27 cellular contexts compared by ENCODE assay signal in genomic region chr12:52672321-52672933, GRCh38. TPM values are rescaled to one million over a fixed set of nuclear protein-coding genes. Genes with fewer than 3 reads are reported as not detected.
DNase-seq lines count a peak whose midpoint lies in the region; ATAC-seq and TF ChIP-seq lines count a peak whose summit lies in the region.
"Had no signal": no experiment of that assay in that cellular context is flagged by ENCODE, and none has a peak within 500 bp of the region (broad histone marks: within the 10 kb centered on the region; RNA-seq: fewer than 3 reads in every experiment).

No MANE protein-coding gene starts in this region.

- H3K4me3 Mint-ChIP-seq in HFFc6 = no peak overlapping the region
- H3K4me3 Mint-ChIP-seq in stimulated activated effector memory CD8-positive, alpha-beta T cell treated with anti-CD3 and anti-CD28 coated beads, Interleukin-12 subunit alpha, Interleukin-12 subunit beta, amount 100 ng/mL, for 72 hours = no peak overlapping the region
- H3K4me3 Mint-ChIP-seq in activated T-cell treated with anti-CD3 and anti-CD28 coated beads, Interleukin-2, amount 50 U/mL, for 24 hours = no peak overlapping the region
- H3K4me3 Mint-ChIP-seq: activated B cell treated with CpG ODN at 0.5 μM for 24 hours; activated CD8-positive, alpha-beta T cell treated with anti-CD3 and anti-CD28 coated beads for 36 hours; CD8-positive, alpha-beta memory T cell; mesothelial cell of epicardium; naive thymus-derived CD8-positive, alpha-beta T cell had no signal

- no peaks in the 10 kb centered on the region; the same call in 1 of the 2 replicates for H3K4me1 Mint-ChIP-seq in HFFc6 (ENCODE audit: low read depth)
- no peaks in the 10 kb centered on the region for H3K4me1 Mint-ChIP-seq in stimulated activated effector memory CD8-positive, alpha-beta T cell treated with anti-CD3 and anti-CD28 coated beads, Interleukin-12 subunit alpha, Interleukin-12 subunit beta, amount 100 ng/mL, for 72 hours
- peaks cover 10% of the 10 kb centered on the region for H3K4me1 Mint-ChIP-seq in activated T-cell treated with anti-CD3 and anti-CD28 coated beads, Interleukin-2, amount 50 U/mL, for 24 hours (ENCODE audit: low read depth)
- H3K4me1 Mint-ChIP-seq: activated B cell treated with CpG ODN at 0.5 μM for 24 hours; CD8-positive, alpha-beta memory T cell had no signal

- TF ChIP-seq CTCF in HFFc6 (IDR thresholded peaks at IDR 0.05) (no peak), foreskin keratinocyte (conservative IDR thresholded peaks at IDR 0.05) (no peak)

- no peaks in the 10 kb centered on the region for H3K36me3 Mint-ChIP-seq in HFFc6 (ENCODE audit: low read depth)
- no peaks in the 10 kb centered on the region for H3K36me3 Mint-ChIP-seq in stimulated activated effector memory CD8-positive, alpha-beta T cell treated with anti-CD3 and anti-CD28 coated beads, Interleukin-12 subunit alpha, Interleukin-12 subunit beta, amount 100 ng/mL, for 72 hours
- H3K36me3 Mint-ChIP-seq in activated T-cell treated with anti-CD3 and anti-CD28 coated beads, Interleukin-2, amount 50 U/mL, for 24 hours (ENCODE audit: low read depth) = no peaks in the 10 kb centered on the region
- H3K36me3 Mint-ChIP-seq: CD8-positive, alpha-beta memory T cell; mesothelial cell of epicardium; naive thymus-derived CD8-positive, alpha-beta T cell had no signal

- H3K27me3 Mint-ChIP-seq in HFFc6 (ENCODE audit: insufficient read depth) = peaks cover 27% of the 10 kb centered on the region
- H3K27me3 Mint-ChIP-seq in activated T-cell treated with anti-CD3 and anti-CD28 coated beads, Interleukin-2, amount 50 U/mL, for 24 hours = no peaks in the 10 kb centered on the region
- H3K27me3 Mint-ChIP-seq: activated CD8-positive, alpha-beta T cell treated with anti-CD3 and anti-CD28 coated beads for 36 hours; naive thymus-derived CD8-positive, alpha-beta T cell had no signal

- H3K4me1 ChIP-seq in foreskin keratinocyte = peaks cover 3% of the 10 kb centered on the region

- intact Hi-C loops in sciatic nerve (cut with DNase I) = no loop called here

- DNase-seq in HFFc6 = peak; percentile 30
- DNase-seq in RPMI7951 (ENCODE audit: low read depth) = peak; percentile 75
- DNase-seq in foreskin keratinocyte = peak; percentile 76 to 90
- DNase-seq in stimulated activated effector memory CD8-positive, alpha-beta T cell treated with anti-CD3 and anti-CD28 coated beads, Interleukin-12 subunit alpha, Interleukin-12 subunit beta, amount 100 ng/mL, for 72 hours (ENCODE audit: low spot score in 2 of 2) = no peak
- DNase-seq in NCI-H128 (lab: John Stamatoyannopoulos, UW; ENCODE audit: unreplicated experiment) = no peak
- no peak for DNase-seq in sciatic nerve (ENCODE audit: low spot score)
- DNase-seq in activated T-cell treated with anti-CD3 and anti-CD28 coated beads, Interleukin-2, amount 50 U/mL, for 24 hours = no peak
- DNase-seq: activated B cell treated with CpG ODN at 0.5 μM for 24 hours; activated CD8-positive, alpha-beta T cell treated with anti-CD3 and anti-CD28 coated beads for 36 hours; activated T-cell treated with anti-CD3 and anti-CD28 coated beads for 4 hours; amniotic stem cell; CD8-positive, alpha-beta memory T cell; cortex of kidney; DND-41; glutamatergic neuron; MV-4-11; naive thymus-derived CD8-positive, alpha-beta T cell; NCI-H1694; NCI-H2171; NCI-H524 treated with DMSO at 0.1 percent for 48 hours; stimulated activated CD4-positive, alpha-beta T cell treated with anti-CD3 and anti-CD28 coated beads, Interleukin-1b, Interleukin-23, amount 100 ng/mL, for 48 hours; stimulated activated naive CD4-positive, alpha-beta T cell treated with Interleukin-2 at 50 U/mL for 16 hours had no signal

- no peak overlapping the region for H3K27ac Mint-ChIP-seq in HFFc6
- H3K27ac Mint-ChIP-seq in stimulated activated effector memory CD8-positive, alpha-beta T cell treated with anti-CD3 and anti-CD28 coated beads, Interleukin-12 subunit alpha, Interleukin-12 subunit beta, amount 100 ng/mL, for 72 hours = no peak overlapping the region
- H3K27ac Mint-ChIP-seq in activated T-cell treated with anti-CD3 and anti-CD28 coated beads, Interleukin-2, amount 50 U/mL, for 24 hours = no peak overlapping the region
- H3K27ac Mint-ChIP-seq: activated B cell treated with CpG ODN at 0.5 μM for 24 hours; activated CD8-positive, alpha-beta T cell treated with anti-CD3 and anti-CD28 coated beads for 36 hours; CD8-positive, alpha-beta memory T cell; mesothelial cell of epicardium; naive thymus-derived CD8-positive, alpha-beta T cell had no signal

- H3K9me3 Mint-ChIP-seq in HFFc6 = no peaks in the 10 kb centered on the region
- H3K9me3 Mint-ChIP-seq in stimulated activated effector memory CD8-positive, alpha-beta T cell treated with anti-CD3 and anti-CD28 coated beads, Interleukin-12 subunit alpha, Interleukin-12 subunit beta, amount 100 ng/mL, for 72 hours = no peaks in the 10 kb centered on the region
- no peaks in the 10 kb centered on the region for H3K9me3 Mint-ChIP-seq in activated T-cell treated with anti-CD3 and anti-CD28 coated beads, Interleukin-2, amount 50 U/mL, for 24 hours
- H3K9me3 Mint-ChIP-seq: activated B cell treated with CpG ODN at 0.5 μM for 24 hours; activated CD8-positive, alpha-beta T cell treated with anti-CD3 and anti-CD28 coated beads for 36 hours; CD8-positive, alpha-beta memory T cell; mesothelial cell of epicardium; naive thymus-derived CD8-positive, alpha-beta T cell had no signal

- no peak overlapping the region for H3K27ac ChIP-seq in foreskin keratinocyte
- H3K27ac ChIP-seq: cardiac muscle cell, thoracic aorta had no signal

- ATAC-seq in foreskin keratinocyte (no peak), sciatic nerve (no peak)
- peak; percentile 43 for ATAC-seq in stimulated activated effector memory CD8-positive, alpha-beta T cell treated with anti-CD3 and anti-CD28 coated beads, Interleukin-12 subunit alpha, Interleukin-12 subunit beta, amount 100 ng/mL, for 72 hours
- ATAC-seq: activated CD8-positive, alpha-beta T cell treated with anti-CD3 and anti-CD28 coated beads for 36 hours had no signal

- peaks cover 58% of the 10 kb centered on the region for H3K27me3 ChIP-seq in foreskin keratinocyte

RNA-seq across cellular contexts. Expression of gene KRT1, which starts 7.8 kb away (rescaled TPM):
- not detected for total RNA-seq in HFFc6 (2021; fragmentation: NEBNext Ultra II Directional; extraction: Animal tissue kit (Norgen Biotek cat#: 25700))
- not detected in 2 replicates for total RNA-seq in RPMI7951 (2014; rRNA removed; shearing (Covaris generic))
- 0.71 and 1.0 TPM in 2 replicates for total RNA-seq in foreskin keratinocyte
- polyA plus RNA-seq in foreskin keratinocyte = 0.47 and 0.56 TPM in 2 replicates
- 1.3 TPM for total RNA-seq in sciatic nerve
- total RNA-seq: activated B cell treated with CpG ODN at 0.5 μM for 24 hours; activated CD8-positive, alpha-beta T cell treated with anti-CD3 and anti-CD28 coated beads for 36 hours; cardiac muscle cell; CD8-positive, alpha-beta memory T cell; H1; mesothelial cell of epicardium; naive thymus-derived CD8-positive, alpha-beta T cell had no signal
- polyA plus RNA-seq: cardiac muscle cell, H1 had no signal

RNA-seq across cellular contexts. Expression of gene KRT2, which starts 20.4 kb away (rescaled TPM):
- total RNA-seq in HFFc6 (2021; fragmentation: NEBNext Ultra II Directional; extraction: Animal tissue kit (Norgen Biotek cat#: 25700)) = not detected
- total RNA-seq in RPMI7951 (2014; rRNA removed; shearing (Covaris generic)) = not detected in 2 replicates
- total RNA-seq in foreskin keratinocyte (not detected in 2 replicates), sciatic nerve (not detected)
- polyA plus RNA-seq in foreskin keratinocyte = not detected in 2 replicates
- total RNA-seq: activated B cell treated with CpG ODN at 0.5 μM for 24 hours; activated CD8-positive, alpha-beta T cell treated with anti-CD3 and anti-CD28 coated beads for 36 hours; cardiac muscle cell; CD8-positive, alpha-beta memory T cell; H1; mesothelial cell of epicardium; skeletal muscle tissue had no signal
- polyA plus RNA-seq: cardiac muscle cell, H1 had no signal

RNA-seq across cellular contexts. Expression of gene KRT77, which starts 30.9 kb away (rescaled TPM):
- total RNA-seq in HFFc6 (2021; fragmentation: NEBNext Ultra II Directional; extraction: Animal tissue kit (Norgen Biotek cat#: 25700)) = not detected
- total RNA-seq in RPMI7951 (2014; rRNA removed; shearing (Covaris generic)) = not detected in 2 replicates
- total RNA-seq in foreskin keratinocyte (0.03 TPM in 1 of 2 replicates, not detected in the other), sciatic nerve (not detected)
- 0.01 TPM in 1 of 2 replicates, not detected in the other for polyA plus RNA-seq in foreskin keratinocyte
- total RNA-seq: activated B cell treated with CpG ODN at 0.5 μM for 24 hours; activated CD8-positive, alpha-beta T cell treated with anti-CD3 and anti-CD28 coated beads for 36 hours; cardiac muscle cell; CD8-positive, alpha-beta memory T cell; H1; mesothelial cell of epicardium; naive thymus-derived CD8-positive, alpha-beta T cell; skeletal muscle tissue had no signal
- polyA plus RNA-seq: cardiac muscle cell; CD8-positive, alpha-beta memory T cell had no signal

RNA-seq across cellular contexts. Expression of gene KRT73, which starts 54.1 kb away (rescaled TPM):
- total RNA-seq in HFFc6 (2021; fragmentation: NEBNext Ultra II Directional; extraction: Animal tissue kit (Norgen Biotek cat#: 25700)) = not detected
- not detected in 2 replicates for total RNA-seq in RPMI7951 (2014; rRNA removed; shearing (Covaris generic))
- total RNA-seq in foreskin keratinocyte (not detected in 2 replicates), sciatic nerve (not detected)
- not detected in 2 replicates for polyA plus RNA-seq in foreskin keratinocyte
- total RNA-seq: activated B cell treated with CpG ODN at 0.5 μM for 24 hours, cardiac muscle cell, H1, mesothelial cell of epicardium, thoracic aorta had no signal
- polyA plus RNA-seq: cardiac muscle cell, H1 had no signal

Comparison
In these comparisons a context has a peak if more than half of its experiments do, and no peak if none do; other contexts are left out.
1. DNase-seq: peak in HFFc6 (single experiment), RPMI7951 (single experiment) and foreskin keratinocyte (2 of 2); none in stimulated activated effector memory CD8-positive, alpha-beta T cell treated with anti-CD3 and anti-CD28 coated beads, Interleukin-12 subunit alpha, Interleukin-12 subunit beta, amount 100 ng/mL, for 72 hours (0 of 2), NCI-H128 (single experiment), sciatic nerve (single experiment) and activated T-cell treated with anti-CD3 and anti-CD28 coated beads, Interleukin-2, amount 50 U/mL, for 24 hours (single experiment).